20 cellular contexts compared by ENCODE assay signal in genomic region chr4:40330536-40330935, GRCh38. TPM values are rescaled to one million over a fixed set of nuclear protein-coding genes. Genes with fewer than 3 reads are reported as not detected.
A peak's percentile ranks its signal among the peaks of the same experiment; 100 is the strongest.
DNase-seq lines count a peak whose midpoint lies in the region; ATAC-seq, FAIRE-seq and TF ChIP-seq lines count a peak whose summit lies in the region.
"Had no signal": no experiment of that assay in that cellular context is flagged by ENCODE, and none has a peak within 500 bp of the region (broad histone marks: within the 10 kb centered on the region; RNA-seq: fewer than 3 reads in every experiment).

No MANE protein-coding gene starts in this region.

- TF ChIP-seq CTCF in GM23338 (conservative IDR thresholded peaks at IDR 0.05; ENCODE audit: low read depth in 2 of 2): no peak
- TF ChIP-seq CTCF in H1 (IDR thresholded peaks at IDR 0.05; ENCODE audit: control extremely low read depth in 1 of 3, insufficient read depth in 1 of 3, low read depth in 1 of 3, low read length in 3 of 3): no peak
- no peak for TF ChIP-seq CTCF in neural progenitor cell (IDR thresholded peaks at IDR 0.05)
- no peak for TF ChIP-seq CTCF in vagina (IDR thresholded peaks at IDR 0.05)
- TF ChIP-seq CTCF in foreskin keratinocyte (conservative IDR thresholded peaks at IDR 0.05): no peak

- H3K4me1 Mint-ChIP-seq in GM23338 (peaks cover 29% of the 10 kb centered on the region), neural progenitor cell (peaks cover 45% of the 10 kb centered on the region)

- H3K4me1 ChIP-seq in GM23338 (ENCODE audit: insufficient read depth): peaks cover 13% of the 10 kb centered on the region
- H3K4me1 ChIP-seq in H1 (replicated peaks in 1 of 4; ENCODE audit: control insufficient read depth in 3 of 4, insufficient read depth in 4 of 4, low read length in 3 of 4): peaks cover 6 to 10% (median 7%) of the 10 kb centered on the region in 4 experiments; a peak in 6 of 7 replicates
- peaks cover 6% of the 10 kb centered on the region for H3K4me1 ChIP-seq in neural progenitor cell
- peaks cover 6% of the 10 kb centered on the region for H3K4me1 ChIP-seq in vagina
- peaks cover 26% of the 10 kb centered on the region for H3K4me1 ChIP-seq in foreskin keratinocyte

- no peaks in the 10 kb centered on the region for H3K27me3 ChIP-seq in GM23338 (ENCODE audit: insufficient read depth)
- no peaks in the 10 kb centered on the region for H3K27me3 ChIP-seq in H1 (replicated peaks in 1 of 4; ENCODE audit: control insufficient read depth in 3 of 4, extremely low read depth in 1 of 4, insufficient read depth in 3 of 4, low read length in 3 of 4)
- no peaks in the 10 kb centered on the region for H3K27me3 ChIP-seq in neural progenitor cell
- no peaks in the 10 kb centered on the region for H3K27me3 ChIP-seq in vagina
- no peaks in the 10 kb centered on the region for H3K27me3 ChIP-seq in foreskin keratinocyte

- H3K18ac ChIP-seq in H1 (ENCODE audit: extremely low read depth, low read length): no peak overlapping the region

- no peak overlapping the region for H2AK5ac ChIP-seq in H1 (ENCODE audit: low read depth, low read length)

- H3K14ac ChIP-seq in H1 (ENCODE audit: insufficient read length): no peak overlapping the region

- no peak overlapping the region for H3K23ac ChIP-seq in H1 (ENCODE audit: insufficient read length)

- H3K23me2 ChIP-seq in H1 (ENCODE audit: low read depth, low read length): no peaks in the 10 kb centered on the region; the same call in 1 of the 2 replicates

- H3F3A ChIP-seq in GM23338 (replicated peaks; ENCODE audit: low read depth) (no peaks in the 10 kb centered on the region), neural progenitor cell (ENCODE audit: low read depth) (no peaks in the 10 kb centered on the region)

- no peak for FAIRE-seq in H1 (lab: Jason Lieb, UNC)
- FAIRE-seq: D721Med, GM19239 had no signal

- H4K20me1 ChIP-seq in GM23338 (replicated peaks; ENCODE audit: insufficient read depth): no peaks in the 10 kb centered on the region
- no peaks in the 10 kb centered on the region for H4K20me1 ChIP-seq in H1 (replicated peaks in 1 of 2; ENCODE audit: control insufficient read depth in 1 of 2, insufficient read depth in 2 of 2, low read length in 2 of 2)
- no peaks in the 10 kb centered on the region for H4K20me1 ChIP-seq in neural progenitor cell (ENCODE audit: low read depth)

- TF ChIP-seq POLR2A in H1 (IDR thresholded peaks at IDR 0.05; ENCODE audit: control extremely low read depth in 1 of 2, low read depth in 2 of 2, low read length in 2 of 2) (no peak), vagina (IDR thresholded peaks at IDR 0.05) (no peak)

- H3K56ac ChIP-seq in H1 (replicated peaks; ENCODE audit: insufficient read length, low read depth, low read length): no peak overlapping the region

- H3K79me2 ChIP-seq in GM23338 (replicated peaks; ENCODE audit: insufficient read depth): no peaks in the 10 kb centered on the region
- H3K79me2 ChIP-seq in H1 (ENCODE audit: control insufficient read depth in 1 of 2, insufficient read depth in 2 of 2, low read length in 2 of 2): no peaks in the 10 kb centered on the region
- H3K79me2 ChIP-seq in neural progenitor cell (ENCODE audit: low read depth): no peaks in the 10 kb centered on the region

- TF ChIP-seq RAD21 in H1 (IDR thresholded peaks at IDR 0.05 in 1 of 2, conservative IDR thresholded peaks at IDR 0.05 in 1 of 2; ENCODE audit: low read depth in 2 of 2, low read length in 2 of 2): no peak

- no peak overlapping the region for H2BK5ac ChIP-seq in H1 (ENCODE audit: low read depth, low read length)

- CTCF ChIA-PET in H1 (lab: Charles Lee; ENCODE audit: partially characterized antibody): interaction anchor here (8.7 kb wide), 1 partner anchor 12 kb away, joined by 65 read pairs; no protein-coding TSS in a partner anchor

- H3K27me3 Mint-ChIP-seq in GM23338 (ENCODE audit: insufficient read depth, low read depth, poor library complexity) (peaks cover 18% of the 10 kb centered on the region), neural progenitor cell (ENCODE audit: insufficient read depth, low read depth) (peaks cover 8% of the 10 kb centered on the region)

- no peak overlapping the region for H3K4me3 ChIP-seq in GM23338
- H3K4me3 ChIP-seq in H1 (ENCODE audit: extremely low read depth in 1 of 4, insufficient read depth in 2 of 4, low read depth in 3 of 4, low read length in 4 of 4): no peak overlapping the region
- no peak overlapping the region for H3K4me3 ChIP-seq in neural progenitor cell
- H3K4me3 ChIP-seq in vagina: no peak overlapping the region

- DNase-seq in GM23338 (ENCODE audit: low spot score) (no peak), H1 (ENCODE audit: low read depth in 1 of 2, low spot score in 2 of 2) (no peak), neural progenitor cell (ENCODE audit: low spot score) (no peak), vagina (ENCODE audit: extremely low spot score in 2 of 2) (no peak), UCSD-AML1 (lab: John Stamatoyannopoulos, UW; ENCODE audit: unreplicated experiment) (no peak), foreskin keratinocyte (no peak)
- DNase-seq in NK-92 treated with Interleukin-12 subunit alpha and Interleukin-12 subunit beta, amount 100 ng/mL, for 24 hours (lab: John Stamatoyannopoulos, UW): no peak
- DNase-seq: DMS53, GDM1, H7, KBM-7, NCI-H1092 treated with DMSO at 0.1 percent for 48 hours, NCI-H146, NCI-H2029, NCI-H226, NCI-H510A treated with DMSO at 0.1 percent for 48 hours, NCI-H748 treated with DMSO at 0.1 percent for 48 hours had no signal

- 91% methylated on average over 7 of the region's 7 CpGs; no CpG with 5 or more reads in 1 of the 2 experiments for WGBS in H1 (ENCODE audit: extremely low coverage in 1 of 2, insufficient coverage in 1 of 2, insufficient read length in 1 of 2, insufficient replicate concordance in 2 of 2, low coverage in 1 of 2, low lambda C conversion rate in 2 of 2, missing lambda C conversion rate in 1 of 2), 2 experiments

- H4K8ac ChIP-seq in H1 (ENCODE audit: extremely low read depth, insufficient read depth, low read length): no peak overlapping the region

- no peak overlapping the region for H3K4me3 Mint-ChIP-seq in GM23338
- H3K4me3 Mint-ChIP-seq in neural progenitor cell: no peak overlapping the region

- H3K79me1 ChIP-seq in H1 (ENCODE audit: low read depth, low read length): no peaks in the 10 kb centered on the region

- H3K4ac ChIP-seq in H1 (replicated peaks; ENCODE audit: insufficient read length, low read depth, low read length): no peak overlapping the region

- no peak overlapping the region for H4K5ac ChIP-seq in H1 (ENCODE audit: insufficient read length, low read depth, low read length)

- H3K9me3 Mint-ChIP-seq in GM23338 (peaks cover 5% of the 10 kb centered on the region; the same call in 1 of the 3 replicates), neural progenitor cell (no peaks in the 10 kb centered on the region)

- POLR2A ChIA-PET in H1 (lab: Charles Lee; ENCODE audit: partially characterized antibody): no interaction called here

- intact Hi-C loops in vagina (cut with DNase I): no loop called here

- H2AFZ ChIP-seq in GM23338 (peak overlapping the region; percentile 80; the same call in 1 of the 2 replicates), H1 (ENCODE audit: low read length) (no peak overlapping the region; the same call in 1 of the 2 replicates), neural progenitor cell (replicated peaks) (no peak overlapping the region)

- H3K36me3 Mint-ChIP-seq in GM23338 (ENCODE audit: low read depth): peaks cover 4% of the 10 kb centered on the region; the same call in 1 of the 3 replicates
- no peaks in the 10 kb centered on the region for H3K36me3 Mint-ChIP-seq in neural progenitor cell

- no peak overlapping the region for H2BK20ac ChIP-seq in H1 (ENCODE audit: low read length)

- no peak overlapping the region for H3K9ac ChIP-seq in H1 (replicated peaks in 1 of 4; ENCODE audit: extremely low read depth in 1 of 4, low read depth in 3 of 4, low read length in 3 of 4)
- H3K9ac ChIP-seq in neural progenitor cell: no peak overlapping the region

- ATAC-seq in GM23338 (no peak), foreskin keratinocyte (no peak)
- ATAC-seq: SK-N-SH treated with all-trans-retinoic acid at 6 μM for 48 hours had no signal

- no peaks in the 10 kb centered on the region; the same call in 1 of the 2 replicates for H3K9me2 ChIP-seq in GM23338 (ENCODE audit: insufficient read depth)

- no peak overlapping the region for H3K4me2 ChIP-seq in GM23338
- no peak overlapping the region for H3K4me2 ChIP-seq in H1 (ENCODE audit: insufficient read depth in 1 of 2, low read depth in 2 of 2, low read length in 2 of 2)
- no peak overlapping the region for H3K4me2 ChIP-seq in neural progenitor cell

- H3K36me3 ChIP-seq in GM23338 (ENCODE audit: insufficient read depth): no peaks in the 10 kb centered on the region
- no peaks in the 10 kb centered on the region for H3K36me3 ChIP-seq in H1 (ENCODE audit: control insufficient read depth in 2 of 4, insufficient read depth in 4 of 4, low read length in 3 of 4)
- no peaks in the 10 kb centered on the region for H3K36me3 ChIP-seq in neural progenitor cell
- H3K36me3 ChIP-seq in vagina: no peaks in the 10 kb centered on the region

- TF ChIP-seq EP300 in H1 (IDR thresholded peaks at IDR 0.05; ENCODE audit: borderline replicate concordance in 1 of 2, low read depth in 2 of 2, low read length in 2 of 2): no peak

- H2BK15ac ChIP-seq in H1 (ENCODE audit: low read length): no peak overlapping the region

- H3K9me3 ChIP-seq in H1 (ENCODE audit: insufficient read depth in 2 of 2, low read depth in 1 of 2, low read length in 1 of 2) (no peaks in the 10 kb centered on the region), neural progenitor cell (ENCODE audit: low read depth) (no peaks in the 10 kb centered on the region), vagina (no peaks in the 10 kb centered on the region)

- H2BK12ac ChIP-seq in H1 (ENCODE audit: low read depth, low read length): peak overlapping the region; percentile 72; the same call in 1 of the 2 replicates

- H4K91ac ChIP-seq in H1 (replicated peaks; ENCODE audit: insufficient read length, low read length): no peak overlapping the region

- H2BK120ac ChIP-seq in H1 (replicated peaks; ENCODE audit: low read depth, low read length): no peak overlapping the region

- H3K27ac ChIP-seq in GM23338 (ENCODE audit: low read depth) (no peak overlapping the region), H1 (ENCODE audit: low read depth, low read length) (no peak overlapping the region), neural progenitor cell (no peak overlapping the region), vagina (peak overlapping the region; percentile 33), foreskin keratinocyte (no peak overlapping the region)

- H3K27ac Mint-ChIP-seq in GM23338: no peak overlapping the region
- H3K27ac Mint-ChIP-seq in neural progenitor cell: peak overlapping the region; percentile 62

RNA-seq across cellular contexts. Expression of gene CHRNA9, which starts 4.6 kb away (rescaled TPM):
- 0.78 and 5.7 TPM in 2 replicates for total RNA-seq in GM23338 (2014; rRNA removed; shearing (Covaris generic))
- polyA plus RNA-seq in GM23338 (2016; fragmentation: Nextera tagmentation; extraction: Ambion mirVana) (0.24 and 0.58 TPM in 2 replicates), H1 (2011; rRNA removed) (2.8 and 3.3 TPM in 2 replicates), foreskin keratinocyte (0.10 TPM in 1 of 2 replicates, not detected in the other)
- total RNA-seq in H1 (2021; fragmentation: NEBNext Ultra II Directional; extraction: Animal tissue kit (Norgen Biotek cat#: 25700)): 1.4 and 1.5 TPM in 2 replicates
- 4.0 TPM for polyA plus RNA-seq in H1 (2011; cell fraction: cytosol; rRNA removed)
- polyA plus RNA-seq in H1 (2011; cell fraction: nucleus; rRNA removed): 2.9 TPM
- 1.7 to 4.8 TPM (median 2.5 TPM) in 4 replicates for polyA plus RNA-seq in H1 (2012, experiment 1 of 2)
- polyA plus RNA-seq in H1 (2012, experiment 2 of 2): 0.16 TPM
- 4.5 TPM for polyA plus RNA-seq in H1 (2013, experiment 1 of 2)
- polyA plus RNA-seq in H1 (2013, experiment 2 of 2): 4.8 TPM
- 4.7 and 5.1 TPM in 2 replicates for polyA minus RNA-seq in H1 (2011; rRNA and poly(A)+ RNA removed)
- 2.1 TPM for polyA minus RNA-seq in H1 (2011; cell fraction: cytosol; rRNA and poly(A)+ RNA removed)
- 2.8 TPM for polyA minus RNA-seq in H1 (2011; cell fraction: nucleus; rRNA and poly(A)+ RNA removed)
- total RNA-seq in neural progenitor cell (ENCODE audit: low replicate concordance) (0.67 and 2.5 TPM in 2 replicates), vagina (not detected), foreskin keratinocyte (0.07 TPM in 1 of 2 replicates, not detected in the other)
